In the genomic region with DNA sequence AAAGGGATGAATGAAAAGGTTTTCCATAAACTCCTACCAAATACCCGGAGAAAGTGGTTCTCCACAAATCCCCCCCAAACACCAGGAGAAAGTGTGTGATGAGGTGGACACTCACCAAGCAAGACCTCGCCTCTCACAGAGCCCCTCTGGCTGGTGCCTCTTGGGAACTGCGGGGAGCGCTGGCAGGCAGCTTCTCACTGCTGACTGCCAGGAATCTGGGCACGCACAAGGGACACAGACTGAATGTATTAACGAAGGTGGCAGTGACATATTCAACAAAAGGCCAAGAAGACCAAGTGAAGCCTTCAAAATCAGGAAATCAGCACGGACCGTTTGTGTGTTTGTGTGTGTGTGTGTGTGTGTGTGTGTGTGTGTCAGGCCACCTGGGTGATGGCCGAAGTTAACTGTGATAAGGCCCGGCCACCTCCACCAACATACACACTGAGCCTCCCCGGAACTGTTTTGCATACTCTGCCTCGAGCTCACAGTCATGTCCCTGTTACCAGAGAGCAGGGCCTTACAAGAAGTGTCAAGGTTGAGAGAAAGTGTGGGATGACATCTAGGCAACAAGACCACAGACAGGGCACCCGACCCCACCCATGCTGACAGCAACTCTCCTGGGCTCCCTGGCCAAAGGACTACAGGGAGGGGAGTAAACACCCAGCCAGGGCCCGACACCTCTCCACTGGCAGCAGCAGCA, we compare ENCODE assay signal across 16 cellular contexts. TPM values are rescaled to one million over a fixed set of nuclear protein-coding genes. Genes with fewer than 3 reads are reported as not detected.
A peak's percentile ranks its signal among the peaks of the same experiment; 100 is the strongest.
DNase-seq lines count a peak whose midpoint lies in the region; ATAC-seq and TF ChIP-seq lines count a peak whose summit lies in the region.
"Had no signal": no experiment of that assay in that cellular context is flagged by ENCODE, and none has a peak within 500 bp of the region (broad histone marks: within the 10 kb centered on the region; RNA-seq: fewer than 3 reads in every experiment).

No MANE protein-coding gene starts in this region.

- no peak for TF ChIP-seq CTCF in GM12865 (IDR thresholded peaks at IDR 0.05; ENCODE audit: insufficient read depth, low read depth, low read length, missing control alignments)
- no peak for TF ChIP-seq CTCF in nephron progenitor cell (IDR thresholded peaks at IDR 0.05)

- no peaks in the 10 kb centered on the region for H3K36me3 ChIP-seq in Karpas-422 (ENCODE audit: insufficient read depth, low read length)

- H3K9ac ChIP-seq in Karpas-422 (ENCODE audit: low read length) = no peak overlapping the region

- H3K27me3 Mint-ChIP-seq in activated naive CD8-positive, alpha-beta T cell treated with anti-CD3 and anti-CD28 coated beads for 36 hours = no peaks in the 10 kb centered on the region
- H3K27me3 Mint-ChIP-seq in naive thymus-derived CD8-positive, alpha-beta T cell = peaks cover 0 to 1% (median 0%) of the 10 kb centered on the region in 5 donors
- peaks cover 7% of the 10 kb centered on the region for H3K27me3 Mint-ChIP-seq in nephron progenitor cell (ENCODE audit: low read depth, poor library complexity)

- DNase-seq in AG20443 (ENCODE audit: low spot score) (peak; percentile 27), GM12865 (ENCODE audit: low read depth) (peak; percentile 19), Karpas-422 (no peak), nephron progenitor cell (no peak)
- DNase-seq in activated naive CD8-positive, alpha-beta T cell treated with anti-CD3 and anti-CD28 coated beads for 36 hours = no peak
- no peak for DNase-seq in naive thymus-derived CD8-positive, alpha-beta T cell
- DNase-seq: effector CD4-positive, alpha-beta T cell; KBM-7; NCI-H1048; NCI-H82; stimulated activated CD4-positive, alpha-beta T cell treated with anti-CD3 and anti-CD28 coated beads, Interleukin-12 subunit alpha, Interleukin-12 subunit beta, amount 100 ng/mL, for 4 hours; SW 1271 had no signal

- no peaks in the 10 kb centered on the region for H3K4me1 ChIP-seq in Karpas-422 (ENCODE audit: low read length)

- peak overlapping the region; percentile 99 for H3K27ac Mint-ChIP-seq in activated naive CD8-positive, alpha-beta T cell treated with anti-CD3 and anti-CD28 coated beads for 36 hours
- peak overlapping the region; percentile 86 to 100 (median 96) for H3K27ac Mint-ChIP-seq in naive thymus-derived CD8-positive, alpha-beta T cell
- H3K27ac Mint-ChIP-seq in nephron progenitor cell = no peak overlapping the region

- H3K9me3 ChIP-seq in Karpas-422 (ENCODE audit: low read length) = peaks cover 25% of the 10 kb centered on the region

- no peak overlapping the region for H2AFZ ChIP-seq in Karpas-422 (ENCODE audit: low read length)

- POLR2A ChIA-PET in naive thymus-derived CD8-positive, alpha-beta T cell (lab: Charles Lee) = interaction anchor here (0.9 to 1.5 kb wide), 2 partner anchors 15 to 17 kb away, joined by 4 to 7 read pairs; no protein-coding TSS in a partner anchor

- peaks cover 68% of the 10 kb centered on the region for H3K4me1 Mint-ChIP-seq in activated naive CD8-positive, alpha-beta T cell treated with anti-CD3 and anti-CD28 coated beads for 36 hours
- H3K4me1 Mint-ChIP-seq in naive thymus-derived CD8-positive, alpha-beta T cell = peaks cover 31 to 88% (median 79%) of the 10 kb centered on the region in 4 donors
- H3K4me1 Mint-ChIP-seq in nephron progenitor cell = peaks cover 56% of the 10 kb centered on the region

- no peak overlapping the region for H3K27ac ChIP-seq in Karpas-422 (ENCODE audit: low read length)
- H3K27ac ChIP-seq: HL-60 had no signal

- peak overlapping the region; percentile 6 for H3K4me3 Mint-ChIP-seq in activated naive CD8-positive, alpha-beta T cell treated with anti-CD3 and anti-CD28 coated beads for 36 hours
- peak overlapping the region; percentile 32 to 77 (median 57) for H3K4me3 Mint-ChIP-seq in naive thymus-derived CD8-positive, alpha-beta T cell
- no peak overlapping the region for H3K4me3 Mint-ChIP-seq in nephron progenitor cell

- no peaks in the 10 kb centered on the region for H3K9me3 Mint-ChIP-seq in activated naive CD8-positive, alpha-beta T cell treated with anti-CD3 and anti-CD28 coated beads for 36 hours
- no peaks in the 10 kb centered on the region for H3K9me3 Mint-ChIP-seq in naive thymus-derived CD8-positive, alpha-beta T cell
- H3K9me3 Mint-ChIP-seq in nephron progenitor cell = no peaks in the 10 kb centered on the region

- no peaks in the 10 kb centered on the region for H4K20me1 ChIP-seq in Karpas-422 (ENCODE audit: insufficient read depth, low read depth, low read length)

- peaks cover 30% of the 10 kb centered on the region for H3K36me3 Mint-ChIP-seq in activated naive CD8-positive, alpha-beta T cell treated with anti-CD3 and anti-CD28 coated beads for 36 hours
- peaks cover 0 to 8% (median 0%) of the 10 kb centered on the region in 3 donors for H3K36me3 Mint-ChIP-seq in naive thymus-derived CD8-positive, alpha-beta T cell
- H3K36me3 Mint-ChIP-seq in nephron progenitor cell (ENCODE audit: low read depth) = no peaks in the 10 kb centered on the region

- H3K4me3 ChIP-seq in GM12865 (ENCODE audit: low read depth, low read length) = no peak overlapping the region
- no peak overlapping the region for H3K4me3 ChIP-seq in Karpas-422 (ENCODE audit: low read length)

- ATAC-seq in naive thymus-derived CD8-positive, alpha-beta T cell = no peak
- no peak for ATAC-seq in HG02571 (IDR thresholded peaks at IDR 0.05; ENCODE audit: unreplicated experiment)
- ATAC-seq: left lobe of liver had no signal

- H3K27me3 ChIP-seq in Karpas-422 (ENCODE audit: low read length) = no peaks in the 10 kb centered on the region

- H3K4me2 ChIP-seq in Karpas-422 (ENCODE audit: low read depth, low read length, poor library complexity, severe bottlenecking) = no peak overlapping the region

- no peaks in the 10 kb centered on the region for H3K79me2 ChIP-seq in Karpas-422 (ENCODE audit: low read length)

- H3K9me2 ChIP-seq in Karpas-422 (replicated peaks; ENCODE audit: insufficient read depth, low read length) = no peaks in the 10 kb centered on the region

RNA-seq across cellular contexts. Expression of a gene that starts 18.0 kb away (rescaled TPM):
- total RNA-seq in activated naive CD8-positive, alpha-beta T cell treated with anti-CD3 and anti-CD28 coated beads for 36 hours = 10 to 100 TPM; 23.9 to 26.8 TPM
- total RNA-seq in naive thymus-derived CD8-positive, alpha-beta T cell = 10 to 100 TPM; 55.2 to 59.1 TPM
- polyA plus RNA-seq in naive thymus-derived CD8-positive, alpha-beta T cell = 10 to 100 TPM in 1 of 3 donors, 1 to 10 TPM in 2; 5.2 to 18.1 (median 5.9) TPM
- not detected in 2 replicates for total RNA-seq in Karpas-422 (2014; rRNA removed; shearing (Covaris generic); ENCODE audit: low replicate concordance)
- total RNA-seq: RPMI7951 had no signal

Comparison
In these comparisons a context has a peak if more than half of its experiments do, and no peak if none do; other contexts are left out.
1. DNase-seq: peak in AG20443 (single experiment) and GM12865 (single experiment); none in activated naive CD8-positive, alpha-beta T cell treated with anti-CD3 and anti-CD28 coated beads for 36 hours (single experiment), naive thymus-derived CD8-positive, alpha-beta T cell (0 of 10), Karpas-422 (single experiment) and nephron progenitor cell (single experiment).
2. RNA of a gene that starts 18.0 kb away (total RNA-seq): 55.2 to 59.1 TPM in naive thymus-derived CD8-positive, alpha-beta T cell and 23.9 to 26.8 TPM in activated naive CD8-positive, alpha-beta T cell treated with anti-CD3 and anti-CD28 coated beads for 36 hours; not detected in Karpas-422; every median in the first group is over 10 times any median in the second.